1 cellular context compared by ENCODE assay signal in genomic region chr19:18342090-18342632, GRCh38.
TF ChIP-seq lines count a peak whose summit lies in the region.

No MANE protein-coding gene starts in this region.

TF ChIP-seq in GM23338, 12 proteins besides CTCF, POLR2A, EP300 and RAD21:
- TF ChIP-seq REST (IDR thresholded peaks at IDR 0.05; ENCODE audit: unreplicated experiment) = no peak
- TF ChIP-seq CREB1 (CRISPR knock-in tag; IDR thresholded peaks at IDR 0.05; ENCODE audit: low read depth) = no peak
- TF ChIP-seq NANOG (IDR thresholded peaks at IDR 0.05; ENCODE audit: borderline replicate concordance) = no peak
- TF ChIP-seq EZH2phosphoT487 (IDR thresholded peaks at IDR 0.05; ENCODE audit: unreplicated experiment) = no peak
- TF ChIP-seq ZNF462 (CRISPR knock-in tag; IDR thresholded peaks at IDR 0.05) = no peak
- no peak for TF ChIP-seq ZNF331 (CRISPR knock-in tag; IDR thresholded peaks at IDR 0.05; ENCODE audit: low read depth)
- no peak for TF ChIP-seq POLR2AphosphoS5 (IDR thresholded peaks at IDR 0.05; ENCODE audit: low read depth)
- no peak for TF ChIP-seq ZNF114 (CRISPR knock-in tag; IDR thresholded peaks at IDR 0.05)
- TF ChIP-seq ETS1 (IDR thresholded peaks at IDR 0.05) = no peak
- TF ChIP-seq EZH2 (IDR thresholded peaks at IDR 0.05; ENCODE audit: low read depth, unreplicated experiment) = no peak
- no peak for TF ChIP-seq STAT1 (IDR thresholded peaks at IDR 0.05; ENCODE audit: unreplicated experiment)
- TF ChIP-seq JUNB (IDR thresholded peaks at IDR 0.05; ENCODE audit: unreplicated experiment) = no peak
